Comparison of ENCODE assay signal across 8 cellular contexts in the genomic region with DNA sequence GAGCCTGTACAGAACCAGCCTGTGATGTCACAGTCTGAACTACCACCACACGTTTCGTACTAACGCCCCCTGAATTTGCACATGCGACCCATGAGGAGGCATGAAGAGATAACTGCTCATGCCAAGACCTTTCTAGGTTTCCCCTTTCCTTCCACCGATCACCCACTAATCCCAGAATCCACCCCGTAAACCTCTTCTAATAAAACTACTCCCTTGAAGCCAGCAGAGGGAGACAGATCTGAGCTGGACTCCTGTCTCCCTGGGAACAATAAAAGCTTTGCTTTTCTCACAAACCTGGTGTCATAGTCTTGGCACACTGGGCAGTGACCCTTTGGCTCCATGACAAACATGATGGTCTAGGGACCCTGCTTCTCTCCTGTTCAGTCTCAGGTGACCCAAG.
DNase-seq lines count a peak whose midpoint lies in the region; ATAC-seq and TF ChIP-seq lines count a peak whose summit lies in the region.

No MANE protein-coding gene starts in this region.

- no peak for TF ChIP-seq POLR2A in testis (IDR thresholded peaks at IDR 0.05)

- H3K9me3 Mint-ChIP-seq in natural killer cell treated with Interleukin-12 subunit alpha and Interleukin-12 subunit beta and Interleukin-15 and Interleukin-18, amount 100 ng/mL, for 72 hours = no peaks in the 10 kb centered on the region
- H3K9me3 Mint-ChIP-seq in natural killer cell (no peaks in the 10 kb centered on the region), type B pancreatic cell (peaks cover 7% of the 10 kb centered on the region)

- CTCF ChIA-PET in mammary epithelial cell (lab: Charles Lee; ENCODE audit: low non-redundant PET) = no interaction called here

- H3K4me1 Mint-ChIP-seq in natural killer cell treated with Interleukin-12 subunit alpha and Interleukin-12 subunit beta and Interleukin-15 and Interleukin-18, amount 100 ng/mL, for 72 hours (ENCODE audit: low read depth in 2 of 2) = peaks cover 18 to 22% of the 10 kb centered on the region in 2 donors
- H3K4me1 Mint-ChIP-seq in natural killer cell (peaks cover 11 to 17% of the 10 kb centered on the region in 2 donors), type B pancreatic cell (ENCODE audit: unreplicated experiment) (no peaks in the 10 kb centered on the region)

- no peak overlapping the region for H3K9ac ChIP-seq in mammary epithelial cell (ENCODE audit: insufficient read depth, low read length)

- intact Hi-C loops in natural killer cell (cut with micrococcal nuclease) = no loop called here
- intact Hi-C loops in mammary epithelial cell (cut with micrococcal nuclease) = no loop called here
- intact Hi-C loops in testis (cut with DNase I; ENCODE audit: low total_unique reads) = no loop called here

- H3K36me3 ChIP-seq in mammary epithelial cell (ENCODE audit: insufficient read depth, low read length) (no peaks in the 10 kb centered on the region), testis (ENCODE audit: low read depth, missing control alignments) (no peaks in the 10 kb centered on the region)

- DNase-seq in natural killer cell treated with Interleukin-12 subunit alpha and Interleukin-12 subunit beta and Interleukin-15 and Interleukin-18, amount 100 ng/mL, for 72 hours (ENCODE audit: low spot score) = no peak
- DNase-seq in natural killer cell (no peak), NCI-H146 treated with DMSO at 0.1 percent for 48 hours (lab: John Stamatoyannopoulos, UW; ENCODE audit: unreplicated experiment) (peak; percentile 75), mammary epithelial cell (no peak), type B pancreatic cell (ENCODE audit: extremely low spot score, unreplicated experiment) (no peak), testis (no peak), activated gamma-delta T cell treated with Interleukin-2 at 50 U/mL for 16 hours (no peak)

- no peak overlapping the region for H3K27ac ChIP-seq in mammary epithelial cell (ENCODE audit: insufficient read depth, low read depth, low read length)
- H3K27ac ChIP-seq in testis = no peak overlapping the region

- 86% methylated on average over 6 of the region's 6 CpGs for WGBS in mammary epithelial cell (ENCODE audit: low coverage, missing lambda C conversion rate)
- WGBS in testis, 2 donors = 66 to 83% methylated on average over 6 of the region's 6 CpGs

- peak overlapping the region; percentile 94 to 95 for H3K27ac Mint-ChIP-seq in natural killer cell treated with Interleukin-12 subunit alpha and Interleukin-12 subunit beta and Interleukin-15 and Interleukin-18, amount 100 ng/mL, for 72 hours
- no peak overlapping the region for H3K27ac Mint-ChIP-seq in natural killer cell
- no peak overlapping the region for H3K27ac Mint-ChIP-seq in type B pancreatic cell

- ATAC-seq in natural killer cell treated with Interleukin-12 subunit alpha and Interleukin-12 subunit beta and Interleukin-15 and Interleukin-18, amount 100 ng/mL, for 72 hours = peak; percentile 18 to 64
- ATAC-seq in natural killer cell (no peak), GM19467 (IDR thresholded peaks at IDR 0.05; ENCODE audit: unreplicated experiment) (no peak)

- no peaks in the 10 kb centered on the region for H3K36me3 Mint-ChIP-seq in natural killer cell treated with Interleukin-12 subunit alpha and Interleukin-12 subunit beta and Interleukin-15 and Interleukin-18, amount 100 ng/mL, for 72 hours
- H3K36me3 Mint-ChIP-seq in natural killer cell = no peaks in the 10 kb centered on the region
- H3K36me3 Mint-ChIP-seq in type B pancreatic cell = no peaks in the 10 kb centered on the region

- H3K9me3 ChIP-seq in mammary epithelial cell (replicated peaks; ENCODE audit: insufficient read depth, low read length) = no peaks in the 10 kb centered on the region
- no peaks in the 10 kb centered on the region for H3K9me3 ChIP-seq in testis

- TF ChIP-seq CTCF in natural killer cell (IDR thresholded peaks at IDR 0.05) = no peak
- TF ChIP-seq CTCF in mammary epithelial cell (conservative IDR thresholded peaks at IDR 0.05 in 1 of 2, IDR thresholded peaks at IDR 0.05 in 1 of 2; ENCODE audit: extremely low read depth in 1 of 2, insufficient read depth in 1 of 2, low read depth in 1 of 2, low read length in 2 of 2) = peak; percentile 30 to 42
- peak; percentile 57 for TF ChIP-seq CTCF in type B pancreatic cell (conservative IDR thresholded peaks at IDR 0.05)
- peak in 1 of 3 experiments; percentile 8 for TF ChIP-seq CTCF in testis (IDR thresholded peaks at IDR 0.05)

- no peak overlapping the region for H3K4me3 ChIP-seq in mammary epithelial cell (replicated peaks in 1 of 3; ENCODE audit: insufficient read depth in 1 of 3, low read depth in 2 of 3, low read length in 3 of 3)
- no peak overlapping the region for H3K4me3 ChIP-seq in testis

- no TSS peak for BruUV-seq in mammary epithelial cell (replicated peaks; lab: Mats Ljungman, UMichigan)

- no peak overlapping the region for H2AFZ ChIP-seq in mammary epithelial cell (ENCODE audit: low read depth, low read length)

- no peak overlapping the region for H3K4me3 Mint-ChIP-seq in natural killer cell treated with Interleukin-12 subunit alpha and Interleukin-12 subunit beta and Interleukin-15 and Interleukin-18, amount 100 ng/mL, for 72 hours
- H3K4me3 Mint-ChIP-seq in natural killer cell (no peak overlapping the region), type B pancreatic cell (no peak overlapping the region)

- dilution Hi-C loops in mammary epithelial cell (cut with HindIII; ENCODE audit: low sequenced_read_pairs) = no loop called here

- H3K27me3 ChIP-seq in mammary epithelial cell (ENCODE audit: insufficient read depth, low read length) (no peaks in the 10 kb centered on the region), testis (no peaks in the 10 kb centered on the region)

- no peaks in the 10 kb centered on the region for H3K79me2 ChIP-seq in mammary epithelial cell (ENCODE audit: insufficient read depth, low read length)

- H3K4me2 ChIP-seq in mammary epithelial cell (ENCODE audit: insufficient read depth, low read depth, low read length) = no peak overlapping the region

- no peaks in the 10 kb centered on the region for H4K20me1 ChIP-seq in mammary epithelial cell (ENCODE audit: insufficient read depth, low read length)

- in situ Hi-C loops in mammary epithelial cell (cut with MboI; ENCODE audit: low sequenced_read_pairs in 2 of 2) = no loop called here

- peaks cover 29% of the 10 kb centered on the region in 2 donors for H3K27me3 Mint-ChIP-seq in natural killer cell treated with Interleukin-12 subunit alpha and Interleukin-12 subunit beta and Interleukin-15 and Interleukin-18, amount 100 ng/mL, for 72 hours
- H3K27me3 Mint-ChIP-seq in natural killer cell (ENCODE audit: low read depth in 2 of 2) = peaks cover 29 to 50% of the 10 kb centered on the region in 2 donors
- H3K27me3 Mint-ChIP-seq in type B pancreatic cell = peaks cover 21% of the 10 kb centered on the region

- peaks cover 3% of the 10 kb centered on the region for H3K4me1 ChIP-seq in mammary epithelial cell (ENCODE audit: insufficient read depth, low read length)
- H3K4me1 ChIP-seq in testis = no peaks in the 10 kb centered on the region

Comparison
In these comparisons a context has a peak if more than half of its experiments do, and no peak if none do; other contexts are left out.
1. ATAC-seq: peak in natural killer cell treated with Interleukin-12 subunit alpha and Interleukin-12 subunit beta and Interleukin-15 and Interleukin-18, amount 100 ng/mL, for 72 hours (2 of 2); none in natural killer cell (0 of 3) and GM19467 (single experiment).
2. H3K27ac Mint-ChIP-seq: peak in natural killer cell treated with Interleukin-12 subunit alpha and Interleukin-12 subunit beta and Interleukin-15 and Interleukin-18, amount 100 ng/mL, for 72 hours (2 of 2); none in natural killer cell (0 of 2) and type B pancreatic cell (single experiment).